9 cellular contexts compared by ENCODE assay signal in genomic region chr7:33716581-33717477, GRCh38.
DNase-seq lines count a peak whose midpoint lies in the region; ATAC-seq and TF ChIP-seq lines count a peak whose summit lies in the region.
"Had no signal": no experiment of that assay in that cellular context is flagged by ENCODE, and none has a peak within 500 bp of the region (broad histone marks: within the 10 kb centered on the region; RNA-seq: fewer than 3 reads in every experiment).

No MANE protein-coding gene starts in this region.

- no peak overlapping the region for H3K9ac ChIP-seq in endodermal cell (ENCODE audit: extremely low read depth, low read length, poor library complexity, severe bottlenecking)

- DNase-seq in NCI-H2171 treated with DMSO at 0.1 percent for 48 hours (lab: John Stamatoyannopoulos, UW) (peak; percentile 37), NCI-H2171 (lab: John Stamatoyannopoulos, UW) (no peak), NCI-H526 treated with DMSO at 0.1 percent for 48 hours (lab: John Stamatoyannopoulos, UW) (peak; percentile 41), endodermal cell (peak; percentile 46), osteocyte (ENCODE audit: extremely low spot score, unreplicated experiment) (no peak), omental fat pad (ENCODE audit: low spot score) (no peak)
- no peak for DNase-seq in stimulated activated CD4-positive, alpha-beta T cell treated with anti-CD3 and anti-CD28 coated beads, Interleukin-2, amount 100 ng/mL, for 24 hours

- no peak overlapping the region for H3K27ac ChIP-seq in endodermal cell (ENCODE audit: low read depth, low read length)

- no peaks in the 10 kb centered on the region for H3K9me3 Mint-ChIP-seq in endodermal cell
- peaks cover 5% of the 10 kb centered on the region for H3K9me3 Mint-ChIP-seq in osteocyte (ENCODE audit: unreplicated experiment)

- 33 to 81% methylated on average over 1 to 2 of the region's 2 CpGs for WGBS in endodermal cell (ENCODE audit: insufficient coverage in 1 of 2, insufficient read length in 1 of 2), 2 experiments

- H3K27me3 Mint-ChIP-seq in endodermal cell (ENCODE audit: insufficient read depth) (peaks cover 6% of the 10 kb centered on the region), osteocyte (ENCODE audit: unreplicated experiment) (peaks cover 14% of the 10 kb centered on the region)
- H3K27me3 Mint-ChIP-seq: activated naive CD8-positive, alpha-beta T cell had no signal

- TF ChIP-seq CTCF in endodermal cell (conservative IDR thresholded peaks at IDR 0.05) (peak; percentile 93), osteocyte (IDR thresholded peaks at IDR 0.05) (peak; percentile 73), omental fat pad (IDR thresholded peaks at IDR 0.05) (no peak)

- H3K4me3 Mint-ChIP-seq in endodermal cell, result no peak overlapping the region
- no peak overlapping the region for H3K4me3 Mint-ChIP-seq in osteocyte (ENCODE audit: unreplicated experiment)
- H3K4me3 Mint-ChIP-seq: activated naive CD8-positive, alpha-beta T cell had no signal

- H3K9me3 ChIP-seq in endodermal cell (ENCODE audit: control insufficient read depth, low read length), result peaks cover 13% of the 10 kb centered on the region

- no peaks in the 10 kb centered on the region for H3K36me3 ChIP-seq in endodermal cell (ENCODE audit: control insufficient read depth, insufficient read depth, low read length)

- ATAC-seq in omental fat pad (ENCODE audit: low FRiP score) (no peak), HG03571 (IDR thresholded peaks at IDR 0.05; ENCODE audit: unreplicated experiment) (no peak)

- no peaks in the 10 kb centered on the region for H3K27me3 ChIP-seq in endodermal cell (ENCODE audit: control insufficient read depth, insufficient read depth, low read length, poor library complexity, severe bottlenecking)

- H3K4me1 Mint-ChIP-seq in endodermal cell (peaks cover 28% of the 10 kb centered on the region), osteocyte (ENCODE audit: unreplicated experiment) (peaks cover 2% of the 10 kb centered on the region)

- peaks cover 6% of the 10 kb centered on the region for H3K4me1 ChIP-seq in endodermal cell (ENCODE audit: control insufficient read depth, insufficient read depth, low read length)

- no peak overlapping the region for H3K4me3 ChIP-seq in endodermal cell (ENCODE audit: low read length)

- H3K27ac Mint-ChIP-seq in endodermal cell, result peak overlapping the region; percentile 80
- no peak overlapping the region for H3K27ac Mint-ChIP-seq in osteocyte (ENCODE audit: unreplicated experiment)
- H3K27ac Mint-ChIP-seq: activated naive CD8-positive, alpha-beta T cell had no signal

- H3K36me3 Mint-ChIP-seq in endodermal cell (ENCODE audit: low read depth) (no peaks in the 10 kb centered on the region), osteocyte (ENCODE audit: unreplicated experiment) (no peaks in the 10 kb centered on the region)

Comparison
In these comparisons a context has a peak if more than half of its experiments do, and no peak if none do; other contexts are left out.
1. DNase-seq: peak in NCI-H2171 treated with DMSO at 0.1 percent for 48 hours (single experiment), NCI-H526 treated with DMSO at 0.1 percent for 48 hours (single experiment) and endodermal cell (single experiment); none in NCI-H2171 (single experiment), osteocyte (single experiment), omental fat pad (single experiment) and stimulated activated CD4-positive, alpha-beta T cell treated with anti-CD3 and anti-CD28 coated beads, Interleukin-2, amount 100 ng/mL, for 24 hours (0 of 2).
2. CTCF ChIP-seq: peak in endodermal cell (single experiment) and osteocyte (single experiment); none in omental fat pad (0 of 3).